ENCODE assay signal across 29 cellular contexts in the genomic region with DNA sequence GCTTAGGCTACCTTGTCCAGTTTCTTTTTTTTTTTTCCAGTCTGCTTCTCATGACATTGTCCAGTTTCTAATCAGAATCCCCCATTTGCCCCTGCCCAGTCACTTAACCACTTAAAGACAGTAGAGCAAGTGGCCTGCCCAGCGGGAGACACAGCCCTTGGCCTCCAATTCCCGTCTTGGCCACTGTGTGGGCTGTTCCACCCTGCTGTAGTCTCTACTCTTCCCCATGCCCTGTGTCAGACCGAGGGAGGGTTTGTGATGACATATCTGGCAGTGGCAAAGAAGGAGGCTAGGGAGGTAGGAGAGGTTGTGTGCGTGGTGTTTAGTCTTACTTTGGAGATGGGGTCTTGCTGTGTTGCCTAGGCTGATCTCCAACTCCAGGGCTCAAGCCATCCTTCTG. TPM values are rescaled to one million over a fixed set of nuclear protein-coding genes. Genes with fewer than 3 reads are reported as not detected.
DNase-seq lines count a peak whose midpoint lies in the region; ATAC-seq and TF ChIP-seq lines count a peak whose summit lies in the region.
"Had no signal": no experiment of that assay in that cellular context is flagged by ENCODE, and none has a peak within 500 bp of the region (broad histone marks: within the 10 kb centered on the region; RNA-seq: fewer than 3 reads in every experiment).

No MANE protein-coding gene starts in this region.

- DNase-seq in GM23248 (peak; percentile 6), Panc1 (ENCODE audit: low read depth, low spot score) (no peak), trophoblast cell (no peak), NCI-H2196 treated with DMSO at 0.1 percent for 48 hours (lab: John Stamatoyannopoulos, UW; ENCODE audit: unreplicated experiment) (no peak), lower leg skin (ENCODE audit: low spot score in 2 of 2) (no peak)
- DNase-seq: activated CD4-positive, alpha-beta T cell treated with anti-CD3 and anti-CD28 coated beads, Interleukin-2, amount 50 U/mL, for 1 hour; activated CD4-positive, CD25-positive, alpha-beta regulatory T cell; activated gamma-delta T cell treated with Interleukin-2 at 50 U/mL for 16 hours; activated naive CD8-positive, alpha-beta T cell treated with anti-CD3 and anti-CD28 coated beads, Interleukin-2, amount 50 U/mL, for 24 hours; activated T-cell treated with anti-CD3 and anti-CD28 coated beads, Interleukin-2, amount 50 U/mL, for 1 hour; body of pancreas; EL; hippocampal formation; immature natural killer cell; KBM-7; naive B cell; NCI-H1092 treated with DMSO at 0.1 percent for 48 hours; NCI-H1694 treated with DMSO at 0.1 percent for 48 hours; NCI-H2171; NCI-H510A treated with DMSO at 0.1 percent for 48 hours; stimulated activated naive B cell treated with anti-CD40 and anti-IgM and Interleukin-4, amounts not matched to agents 10 μg/mL and 1 μg/mL and 100 μg/mL, for 72 hours; T-helper 1 cell; upper lobe of left lung had no signal

- H2BK5ac ChIP-seq in trophoblast cell (ENCODE audit: low read depth, low read length, poor library complexity) = no peak overlapping the region

- peaks cover 9% of the 10 kb centered on the region; the same call in 1 of the 2 replicates for H3F3A ChIP-seq in GM23248 (ENCODE audit: insufficient read depth)

- POLR2A ChIA-PET in Panc1 (lab: Charles Lee) = no interaction called here

- no TSS peak for BruUV-seq in Panc1 (replicated peaks; lab: Mats Ljungman, UMichigan)

- H3K9me2 ChIP-seq in GM23248 (ENCODE audit: insufficient read depth) = no peaks in the 10 kb centered on the region

- H3K36me3 ChIP-seq in GM23248 (ENCODE audit: low read depth) = peaks cover 7% of the 10 kb centered on the region; the same call in 1 of the 2 replicates
- peaks cover 10% of the 10 kb centered on the region; the same call in 1 of the 2 replicates for H3K36me3 ChIP-seq in Panc1 (ENCODE audit: control insufficient read depth, insufficient read depth, low read length)
- peaks cover 42 to 47% of the 10 kb centered on the region in 2 experiments for H3K36me3 ChIP-seq in trophoblast cell (ENCODE audit: control insufficient read depth in 1 of 2, insufficient read depth in 2 of 2, low read length in 2 of 2)

- no peak overlapping the region for H4K91ac ChIP-seq in trophoblast cell (ENCODE audit: low read depth, low read length)

- no peak overlapping the region for H2AFZ ChIP-seq in GM23248
- H2AFZ ChIP-seq in trophoblast cell (ENCODE audit: insufficient read depth, low read length, poor library complexity) = no peak overlapping the region

- H2BK12ac ChIP-seq in trophoblast cell (ENCODE audit: low read length) = no peak overlapping the region

- peak overlapping the region; percentile 15 for H3K4ac ChIP-seq in trophoblast cell (ENCODE audit: low read depth, low read length)

- H3K23ac ChIP-seq in trophoblast cell (ENCODE audit: low read length) = peak overlapping the region; percentile 8

- TF ChIP-seq CTCF in Panc1 (IDR thresholded peaks at IDR 0.05) = no peak
- no peak for TF ChIP-seq CTCF in lower leg skin (IDR thresholded peaks at IDR 0.05)

- H3K79me1 ChIP-seq in trophoblast cell (ENCODE audit: low read length) = no peaks in the 10 kb centered on the region

- H3K27me3 ChIP-seq in GM23248 (replicated peaks; ENCODE audit: insufficient read depth) = no peaks in the 10 kb centered on the region
- H3K27me3 ChIP-seq in Panc1 (ENCODE audit: control insufficient read depth, insufficient read depth, low read length) = no peaks in the 10 kb centered on the region
- H3K27me3 ChIP-seq in trophoblast cell (ENCODE audit: insufficient read depth, low read length) = no peaks in the 10 kb centered on the region
- H3K27me3 ChIP-seq: body of pancreas, upper lobe of left lung had no signal

- H4K20me1 ChIP-seq in GM23248 (ENCODE audit: insufficient read depth) = 0 out of 2 replicates have a peak, but pooled peaks cover 4% of the 10 kb centered on the region

- TF ChIP-seq POLR2A in lower leg skin (IDR thresholded peaks at IDR 0.05) = no peak

- WGBS in GM23248 (ENCODE audit: low coverage in 1 of 2, low lambda C conversion rate in 2 of 2, missing lambda C conversion rate in 2 of 2), 2 experiments = 84 to 91% methylated on average over 4 of the region's 4 CpGs
- WGBS in trophoblast cell (ENCODE audit: extremely low coverage, insufficient coverage, insufficient read length) = no CpG with 5 or more reads among the region's 4 CpGs
- WGBS in lower leg skin, 2 donors = 93 to 94% methylated on average over 4 of the region's 4 CpGs

- CTCF ChIA-PET in Panc1 (lab: Charles Lee) = interaction anchor here (0.6 kb wide), 1 partner anchor 577 kb away, joined by 6 read pairs; no protein-coding TSS in a partner anchor

- no peak overlapping the region for H3K4me2 ChIP-seq in GM23248 (ENCODE audit: unreplicated experiment)
- no peak overlapping the region for H3K4me2 ChIP-seq in trophoblast cell (ENCODE audit: low read length)

- H4K8ac ChIP-seq in trophoblast cell (ENCODE audit: low read depth, low read length) = no peak overlapping the region

- H3K9me3 ChIP-seq in GM23248 (ENCODE audit: low read depth) = no peaks in the 10 kb centered on the region
- no peaks in the 10 kb centered on the region for H3K9me3 ChIP-seq in Panc1 (ENCODE audit: control insufficient read depth, insufficient read depth, low read depth, low read length)
- no peaks in the 10 kb centered on the region for H3K9me3 ChIP-seq in trophoblast cell (ENCODE audit: insufficient read depth, low read depth, low read length)
- H3K9me3 ChIP-seq: body of pancreas, upper lobe of left lung had no signal

- H3K9ac ChIP-seq in GM23248 (no peak overlapping the region), trophoblast cell (ENCODE audit: low read length) (no peak overlapping the region)

- H3K4me1 ChIP-seq in GM23248 (ENCODE audit: insufficient read depth) (peaks cover 9% of the 10 kb centered on the region), Panc1 (ENCODE audit: control insufficient read depth, insufficient read depth, low read length) (no peaks in the 10 kb centered on the region), trophoblast cell (ENCODE audit: control insufficient read depth in 1 of 2, insufficient read depth in 2 of 2, low read length in 2 of 2) (peaks cover 0 to 2% of the 10 kb centered on the region in 2 experiments)
- H3K4me1 ChIP-seq: body of pancreas had no signal

- peaks cover 73% of the 10 kb centered on the region for H3K79me2 ChIP-seq in GM23248 (ENCODE audit: insufficient read depth)
- H3K79me2 ChIP-seq in trophoblast cell (ENCODE audit: control insufficient read depth, insufficient read depth, low read length, poor library complexity) = peaks cover 6% of the 10 kb centered on the region

- H3K4me3 ChIP-seq in GM23248 (no peak overlapping the region), Panc1 (ENCODE audit: low read depth in 2 of 2, low read length in 2 of 2) (no peak overlapping the region), trophoblast cell (ENCODE audit: low read depth, low read length) (no peak overlapping the region), lower leg skin (ENCODE audit: low read depth, poor library complexity, severe bottlenecking) (no peak overlapping the region)
- H3K4me3 ChIP-seq: body of pancreas, SK-N-MC, upper lobe of left lung had no signal

- H2AK5ac ChIP-seq in trophoblast cell (ENCODE audit: low read length) = no peak overlapping the region

- intact Hi-C loops in Panc1 (cut with micrococcal nuclease; ENCODE audit: unreplicated experiment) = no loop called here
- intact Hi-C loops in lower leg skin (cut with DNase I; ENCODE audit: low total_unique reads) = no loop called here

- H3K18ac ChIP-seq in trophoblast cell (ENCODE audit: low read length) = no peak overlapping the region

- no peak overlapping the region for H4K12ac ChIP-seq in trophoblast cell (ENCODE audit: low read depth, low read length)

- ATAC-seq in Panc1 = peak; percentile 64; the same call in 1 of the 2 replicates
- peak; percentile 31 for ATAC-seq in esophagus mucosa
- ATAC-seq in HG03354 (IDR thresholded peaks at IDR 0.05; ENCODE audit: poor library complexity, severe bottlenecking, unreplicated experiment) = no peak
- ATAC-seq in HG02571 (IDR thresholded peaks at IDR 0.05; ENCODE audit: unreplicated experiment) = no peak
- ATAC-seq: activated naive CD8-positive, alpha-beta T cell treated with anti-CD3 and anti-CD28 coated beads, Interleukin-2, amount 50 U/mL, for 24 hours; body of pancreas; left lobe of liver; stimulated activated naive B cell treated with anti-CD40 and anti-IgM and Interleukin-4, amounts not matched to agents 10 μg/mL and 1 μg/mL and 100 μg/mL, for 72 hours had no signal

- no peak overlapping the region for H3K14ac ChIP-seq in trophoblast cell (ENCODE audit: low read length)

- in situ Hi-C loops in GM23248 (cut with MboI) = no loop called here
- in situ Hi-C loops in Panc1 (cut with HindIII; ENCODE audit: low pct_unique_long_range_greater_than_20kb, low sequenced_read_pairs) = no loop called here

- no peak overlapping the region for H2BK120ac ChIP-seq in trophoblast cell (ENCODE audit: insufficient read depth, low read length, poor library complexity)

- H3K27ac ChIP-seq in GM23248 (no peak overlapping the region), Panc1 (ENCODE audit: low read length) (no peak overlapping the region), trophoblast cell (ENCODE audit: low read depth, low read length) (no peak overlapping the region)
- H3K27ac ChIP-seq: body of pancreas, RWPE1, SK-N-MC had no signal

RNA-seq across cellular contexts. Expression of a gene that starts 11.5 kb away (rescaled TPM):
- total RNA-seq in GM23248 (2014; rRNA removed; shearing (Covaris generic)) = 30.2 and 36.9 TPM in 2 replicates
- 19.9 and 22.8 TPM in 2 replicates for polyA plus RNA-seq in GM23248 (2016; fragmentation: Nextera tagmentation; extraction: Ambion mirVana)
- total RNA-seq in Panc1 (2021; ENCODE audit: unreplicated experiment) (101 TPM), esophagus mucosa (25.1 TPM), lower leg skin (10 to 100 TPM; 31.9 to 61.7 (median 48.5) TPM)
- polyA plus RNA-seq in Panc1 (2012; ENCODE audit: insufficient read length) = 80.7 TPM
- polyA plus RNA-seq in trophoblast cell (2013) = 73.0 TPM in 2 replicates

Comparison
In these comparisons a context has a peak if more than half of its experiments do, and no peak if none do; other contexts are left out.
1. ATAC-seq: peak in Panc1 (single experiment) and esophagus mucosa (single experiment); none in HG03354 (single experiment) and HG02571 (single experiment).